ENCODE assay signal across 8 cellular contexts in the genomic region with DNA sequence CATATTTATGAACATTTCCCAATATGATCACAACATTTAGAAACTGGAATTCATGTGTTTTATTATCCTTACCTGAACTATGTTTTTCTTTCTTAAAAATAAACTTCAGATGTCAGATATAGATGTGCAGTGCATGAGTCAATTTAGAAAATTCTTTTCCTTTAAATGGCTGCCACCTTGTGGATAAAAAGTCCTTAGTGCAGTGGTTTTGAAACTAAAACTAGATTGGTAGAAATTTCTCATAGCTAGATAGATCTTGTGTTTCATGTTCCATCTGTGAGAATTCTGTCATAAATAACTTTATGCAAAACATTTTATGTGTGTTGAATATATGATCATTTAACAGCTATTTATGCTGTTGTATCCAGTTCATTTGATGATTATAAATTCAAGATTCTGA.
DNase-seq lines count a peak whose midpoint lies in the region; ATAC-seq, FAIRE-seq and TF ChIP-seq lines count a peak whose summit lies in the region.

No MANE protein-coding gene starts in this region.

- H3K4me3 Mint-ChIP-seq in type B pancreatic cell, result no peak overlapping the region
- H3K4me3 Mint-ChIP-seq in activated T-helper 2 cell treated with anti-CD3 and anti-CD28 coated beads, Interferon-gamma antibody, Interleukin-2, Interleukin-4, amounts not matched to agents 10 μg/mL and 5 μg/mL and 100 μg/mL, durations not matched to agents 14 hours and 24 hours and 36 hours (ENCODE audit: low read depth), result no peak overlapping the region

- no peaks in the 10 kb centered on the region for H3K9me3 Mint-ChIP-seq in type B pancreatic cell
- H3K9me3 Mint-ChIP-seq in activated T-helper 2 cell treated with anti-CD3 and anti-CD28 coated beads, Interferon-gamma antibody, Interleukin-2, Interleukin-4, amounts not matched to agents 10 μg/mL and 5 μg/mL and 100 μg/mL, durations not matched to agents 14 hours and 24 hours and 36 hours, result no peaks in the 10 kb centered on the region

- no peaks in the 10 kb centered on the region for H3K27me3 Mint-ChIP-seq in type B pancreatic cell
- H3K27me3 Mint-ChIP-seq in activated T-helper 2 cell treated with anti-CD3 and anti-CD28 coated beads, Interferon-gamma antibody, Interleukin-2, Interleukin-4, amounts not matched to agents 10 μg/mL and 5 μg/mL and 100 μg/mL, durations not matched to agents 14 hours and 24 hours and 36 hours (ENCODE audit: low read depth), result peaks cover 6% of the 10 kb centered on the region

- DNase-seq in Ammon's horn (ENCODE audit: low spot score) (peak; percentile 33), NCI-H1048 (lab: John Stamatoyannopoulos, UW) (peak; percentile 3), amniotic epithelial cell (ENCODE audit: low read depth) (peak; percentile 41), type B pancreatic cell (ENCODE audit: extremely low spot score, unreplicated experiment) (no peak)
- DNase-seq in activated T-helper 2 cell treated with anti-CD3 and anti-CD28 coated beads, Interferon-gamma antibody, Interleukin-2, Interleukin-4, amounts not matched to agents 10 μg/mL and 5 μg/mL and 100 μg/mL, durations not matched to agents 14 hours and 24 hours and 36 hours (ENCODE audit: low spot score), result no peak

- peak; percentile 79 for TF ChIP-seq CTCF in type B pancreatic cell (conservative IDR thresholded peaks at IDR 0.05)

- intact Hi-C loops in activated T-helper 2 cell treated with anti-CD3 and anti-CD28 coated beads, Interferon-gamma antibody, Interleukin-2, Interleukin-4, amounts not matched to agents 10 μg/mL and 5 μg/mL and 100 μg/mL, durations not matched to agents 14 hours and 24 hours and 36 hours (cut with micrococcal nuclease), result loop anchor here (1.0 to 10.0 kb wide), 6 partner anchors 162 to 1627 kb away; a partner anchor contains a TSS

- H3K36me3 Mint-ChIP-seq in type B pancreatic cell, result no peaks in the 10 kb centered on the region
- no peaks in the 10 kb centered on the region for H3K36me3 Mint-ChIP-seq in activated T-helper 2 cell treated with anti-CD3 and anti-CD28 coated beads, Interferon-gamma antibody, Interleukin-2, Interleukin-4, amounts not matched to agents 10 μg/mL and 5 μg/mL and 100 μg/mL, durations not matched to agents 14 hours and 24 hours and 36 hours (ENCODE audit: low read depth)

- FAIRE-seq in islet of Langerhans (lab: Jason Lieb, UNC), result peak; percentile 98

- H3K27ac Mint-ChIP-seq in type B pancreatic cell, result no peak overlapping the region
- H3K27ac Mint-ChIP-seq in activated T-helper 2 cell treated with anti-CD3 and anti-CD28 coated beads, Interferon-gamma antibody, Interleukin-2, Interleukin-4, amounts not matched to agents 10 μg/mL and 5 μg/mL and 100 μg/mL, durations not matched to agents 14 hours and 24 hours and 36 hours, result no peak overlapping the region

- no peaks in the 10 kb centered on the region for H3K4me1 Mint-ChIP-seq in type B pancreatic cell (ENCODE audit: unreplicated experiment)
- peaks cover 4% of the 10 kb centered on the region for H3K4me1 Mint-ChIP-seq in activated T-helper 2 cell treated with anti-CD3 and anti-CD28 coated beads, Interferon-gamma antibody, Interleukin-2, Interleukin-4, amounts not matched to agents 10 μg/mL and 5 μg/mL and 100 μg/mL, durations not matched to agents 14 hours and 24 hours and 36 hours (ENCODE audit: low read depth)

- ATAC-seq in GM18505 (IDR thresholded peaks at IDR 0.05; ENCODE audit: unreplicated experiment) (peak; percentile 81), HG02763 (IDR thresholded peaks at IDR 0.05; ENCODE audit: unreplicated experiment) (peak; percentile 73)

- no peak for TF ChIP-seq POLR2A in GM18505 (IDR thresholded peaks at IDR 0.05; ENCODE audit: borderline replicate concordance, extremely low read depth, insufficient read depth, insufficient read length)

Comparison
In these comparisons a context has a peak if more than half of its experiments do, and no peak if none do; other contexts are left out.
1. DNase-seq: peak in Ammon's horn (single experiment), NCI-H1048 (single experiment) and amniotic epithelial cell (single experiment); none in type B pancreatic cell (single experiment) and activated T-helper 2 cell treated with anti-CD3 and anti-CD28 coated beads, Interferon-gamma antibody, Interleukin-2, Interleukin-4, amounts not matched to agents 10 μg/mL and 5 μg/mL and 100 μg/mL, durations not matched to agents 14 hours and 24 hours and 36 hours (single experiment).